Comparison of ENCODE assay signal across 18 cellular contexts in the genomic region with DNA sequence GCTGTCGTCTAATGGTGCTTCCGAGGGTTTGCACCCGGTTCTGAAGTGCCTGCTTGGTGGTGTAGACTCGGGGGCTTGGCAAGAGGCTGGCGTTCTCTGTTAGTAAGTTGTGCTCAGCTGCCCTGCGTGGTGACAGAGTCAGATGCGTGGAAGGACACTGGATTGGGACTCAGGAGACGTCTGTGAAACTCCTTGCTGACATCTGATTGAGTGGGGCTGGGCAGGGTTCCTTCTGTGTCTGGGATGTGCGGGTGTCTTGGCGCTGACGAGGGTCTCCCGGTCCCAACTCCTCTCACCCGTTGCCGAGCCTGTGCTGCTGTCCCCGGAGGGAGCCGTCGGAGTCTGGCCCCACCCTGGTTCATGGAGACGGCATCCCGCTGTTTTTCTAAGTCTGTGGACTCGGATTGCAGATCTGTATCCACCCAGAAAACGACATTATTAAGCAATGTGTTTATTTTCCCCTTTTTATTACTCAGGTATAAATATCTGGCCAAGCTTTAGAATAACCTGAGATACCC. TPM values are rescaled to one million over a fixed set of nuclear protein-coding genes. Genes with fewer than 3 reads are reported as not detected.
DNase-seq lines count a peak whose midpoint lies in the region; ATAC-seq, FAIRE-seq and TF ChIP-seq lines count a peak whose summit lies in the region.
"Had no signal": no experiment of that assay in that cellular context is flagged by ENCODE, and none has a peak within 500 bp of the region (broad histone marks: within the 10 kb centered on the region; RNA-seq: fewer than 3 reads in every experiment).

No MANE protein-coding gene starts in this region.

- no peaks in the 10 kb centered on the region for H3K27me3 ChIP-seq in Caco-2 (replicated peaks; ENCODE audit: control insufficient read depth, insufficient read depth, low read length)
- H3K27me3 ChIP-seq in bronchial epithelial cell (ENCODE audit: control insufficient read depth, insufficient read depth, low read length), result no peaks in the 10 kb centered on the region
- no peaks in the 10 kb centered on the region for H3K27me3 ChIP-seq in neural progenitor cell
- H3K27me3 ChIP-seq: Peyer's patch had no signal

- no TSS peak for BruUV-seq in Caco-2 (replicated peaks; lab: Mats Ljungman, UMichigan)

- no peaks in the 10 kb centered on the region for H4K20me1 ChIP-seq in neural progenitor cell (ENCODE audit: low read depth)

- CTCF ChIA-PET in Caco-2 (lab: Charles Lee) (no interaction called here), HEK293 (lab: Yijun Ruan, JAX) (no interaction called here)

- H3K4me1 ChIP-seq in Caco-2 (no peaks in the 10 kb centered on the region), HEK293 (ENCODE audit: control insufficient read depth, insufficient read depth, low read length) (no peaks in the 10 kb centered on the region), neural progenitor cell (no peaks in the 10 kb centered on the region)
- H3K4me1 ChIP-seq: Peyer's patch had no signal

- no peak for ATAC-seq in GM18505 (IDR thresholded peaks at IDR 0.05; ENCODE audit: unreplicated experiment)
- no peak for ATAC-seq in activated T-cell treated with anti-CD3 and anti-CD28 coated beads, Interleukin-2, amount 50 U/mL, for 4 hours

- H3F3A ChIP-seq in neural progenitor cell (ENCODE audit: low read depth), result no peaks in the 10 kb centered on the region

- H3K9me3 ChIP-seq in Caco-2 (no peaks in the 10 kb centered on the region), HEK293 (ENCODE audit: control insufficient read depth, insufficient read depth, low read depth, low read length) (no peaks in the 10 kb centered on the region), neural progenitor cell (ENCODE audit: low read depth) (no peaks in the 10 kb centered on the region)
- H3K9me3 ChIP-seq: Peyer's patch had no signal

- H3K4me3 Mint-ChIP-seq in Caco-2 (ENCODE audit: unreplicated experiment), result no peak overlapping the region
- no peak overlapping the region for H3K4me3 Mint-ChIP-seq in neural progenitor cell
- H3K4me3 Mint-ChIP-seq in activated T-cell treated with anti-CD3 and anti-CD28 coated beads, Interleukin-2, amount 50 U/mL, for 4 hours, result no peak overlapping the region
- H3K4me3 Mint-ChIP-seq: CD4-positive, alpha-beta memory T cell had no signal

- H3K27me3 Mint-ChIP-seq in Caco-2 (ENCODE audit: insufficient read depth, unreplicated experiment) (no peaks in the 10 kb centered on the region), neural progenitor cell (ENCODE audit: insufficient read depth, low read depth) (peaks cover 7% of the 10 kb centered on the region)
- no peaks in the 10 kb centered on the region for H3K27me3 Mint-ChIP-seq in activated T-cell treated with anti-CD3 and anti-CD28 coated beads, Interleukin-2, amount 50 U/mL, for 4 hours (ENCODE audit: low read depth)
- H3K27me3 Mint-ChIP-seq: CD4-positive, alpha-beta memory T cell had no signal

- intact Hi-C loops in Caco-2 (cut with micrococcal nuclease; ENCODE audit: unreplicated experiment), result no loop called here

- H3K9me3 Mint-ChIP-seq in Caco-2 (ENCODE audit: unreplicated experiment), result no peaks in the 10 kb centered on the region
- H3K9me3 Mint-ChIP-seq in neural progenitor cell, result no peaks in the 10 kb centered on the region
- H3K9me3 Mint-ChIP-seq in activated T-cell treated with anti-CD3 and anti-CD28 coated beads, Interleukin-2, amount 50 U/mL, for 4 hours, result no peaks in the 10 kb centered on the region
- H3K9me3 Mint-ChIP-seq: CD4-positive, alpha-beta memory T cell had no signal

- H3K79me2 ChIP-seq in neural progenitor cell (ENCODE audit: low read depth), result no peaks in the 10 kb centered on the region

- H3K36me3 ChIP-seq in Caco-2 (ENCODE audit: control insufficient read depth, insufficient read depth, low read length) (peaks cover 3% of the 10 kb centered on the region; the same call in 1 of the 2 replicates), HEK293 (ENCODE audit: control insufficient read depth in 2 of 2, insufficient read depth in 1 of 2, low read length in 2 of 2) (peaks cover 5 to 64% of the 10 kb centered on the region in 2 experiments; a peak in 2 of 3 replicates), bronchial epithelial cell (ENCODE audit: control insufficient read depth, insufficient read depth, low read length) (peaks cover 36% of the 10 kb centered on the region), neural progenitor cell (no peaks in the 10 kb centered on the region)

- TF ChIP-seq CTCF in Caco-2 (IDR thresholded peaks at IDR 0.05; ENCODE audit: insufficient read depth in 1 of 2, low read depth in 1 of 2, low read length in 1 of 2, severe bottlenecking in 1 of 2, unreplicated experiment in 1 of 2), result no peak
- TF ChIP-seq CTCF in HEK293 (tag by site-specific recombination; IDR thresholded peaks at IDR 0.05), result no peak
- TF ChIP-seq CTCF in bronchial epithelial cell (IDR thresholded peaks at IDR 0.05; ENCODE audit: insufficient read depth, low read length, severe bottlenecking), result no peak
- no peak for TF ChIP-seq CTCF in neural progenitor cell (IDR thresholded peaks at IDR 0.05)

- no peak overlapping the region for H2AFZ ChIP-seq in neural progenitor cell (replicated peaks)

- no peak for TF ChIP-seq POLR2A in GM18505 (IDR thresholded peaks at IDR 0.05; ENCODE audit: borderline replicate concordance, extremely low read depth, insufficient read depth, insufficient read length)

- no peak overlapping the region for H3K4me3 ChIP-seq in Caco-2 (ENCODE audit: low read depth, low read length)
- no peak overlapping the region for H3K4me3 ChIP-seq in HEK293 (ENCODE audit: low read depth, low read length)
- H3K4me3 ChIP-seq in bronchial epithelial cell (ENCODE audit: low read depth, low read length), result no peak overlapping the region
- no peak overlapping the region for H3K4me3 ChIP-seq in neural progenitor cell
- H3K4me3 ChIP-seq: Peyer's patch had no signal

- no peak overlapping the region for H3K9ac ChIP-seq in neural progenitor cell
- H3K9ac ChIP-seq: KMS-11 had no signal

- H3K4me1 Mint-ChIP-seq in Caco-2 (ENCODE audit: low read depth, unreplicated experiment), result peaks cover 6% of the 10 kb centered on the region
- peaks cover 3% of the 10 kb centered on the region for H3K4me1 Mint-ChIP-seq in neural progenitor cell
- H3K4me1 Mint-ChIP-seq in activated T-cell treated with anti-CD3 and anti-CD28 coated beads, Interleukin-2, amount 50 U/mL, for 4 hours (ENCODE audit: low read depth), result no peaks in the 10 kb centered on the region

- no peak overlapping the region for H3K4me2 ChIP-seq in neural progenitor cell
- H3K4me2 ChIP-seq: KMS-11 had no signal

- DNase-seq in Caco-2 (no peak), bronchial epithelial cell (ENCODE audit: low read depth) (no peak), neural progenitor cell (ENCODE audit: low spot score) (no peak), NCI-H1417 (lab: John Stamatoyannopoulos, UW) (no peak)
- no peak for DNase-seq in activated T-cell treated with anti-CD3 and anti-CD28 coated beads, Interleukin-2, amount 50 U/mL, for 1 hour
- DNase-seq in activated T-cell treated with anti-CD3 and anti-CD28 coated beads, Interleukin-2, amount 50 U/mL, for 4 hours, result no peak
- DNase-seq: CD4-positive, alpha-beta memory T cell; DMS153; MV-4-11; NCI-H1105 treated with DMSO at 0.1 percent for 48 hours; NCI-H1694; NCI-H2081 treated with DMSO at 0.1 percent for 48 hours; NCI-H2171 treated with DMSO at 0.1 percent for 48 hours; NCI-H526; Peyer's patch had no signal

- peaks cover 61% of the 10 kb centered on the region for H3K36me3 Mint-ChIP-seq in Caco-2 (ENCODE audit: insufficient read depth, unreplicated experiment)
- H3K36me3 Mint-ChIP-seq in neural progenitor cell, result peaks cover 19% of the 10 kb centered on the region
- peaks cover 22% of the 10 kb centered on the region for H3K36me3 Mint-ChIP-seq in activated T-cell treated with anti-CD3 and anti-CD28 coated beads, Interleukin-2, amount 50 U/mL, for 4 hours (ENCODE audit: insufficient read depth)

- H3K27ac ChIP-seq in HEK293 (ENCODE audit: extremely low read depth, low read depth, low read length) (no peak overlapping the region), neural progenitor cell (no peak overlapping the region)
- H3K27ac ChIP-seq: KMS-11, Peyer's patch had no signal

- POLR2A ChIA-PET in Caco-2 (lab: Charles Lee) (no interaction called here), HEK293 (lab: Yijun Ruan, JAX) (no interaction called here)

- peak; percentile 72 for FAIRE-seq in bronchial epithelial cell (lab: Jason Lieb, UNC)

- H3K27ac Mint-ChIP-seq in Caco-2 (ENCODE audit: unreplicated experiment) (peak overlapping the region; percentile 53), neural progenitor cell (peak overlapping the region; percentile 60)

TF ChIP-seq in HEK293, 187 proteins besides CTCF, POLR2A, EP300 and RAD21 (continues in another document):
- TF ChIP-seq, protein P1, sequence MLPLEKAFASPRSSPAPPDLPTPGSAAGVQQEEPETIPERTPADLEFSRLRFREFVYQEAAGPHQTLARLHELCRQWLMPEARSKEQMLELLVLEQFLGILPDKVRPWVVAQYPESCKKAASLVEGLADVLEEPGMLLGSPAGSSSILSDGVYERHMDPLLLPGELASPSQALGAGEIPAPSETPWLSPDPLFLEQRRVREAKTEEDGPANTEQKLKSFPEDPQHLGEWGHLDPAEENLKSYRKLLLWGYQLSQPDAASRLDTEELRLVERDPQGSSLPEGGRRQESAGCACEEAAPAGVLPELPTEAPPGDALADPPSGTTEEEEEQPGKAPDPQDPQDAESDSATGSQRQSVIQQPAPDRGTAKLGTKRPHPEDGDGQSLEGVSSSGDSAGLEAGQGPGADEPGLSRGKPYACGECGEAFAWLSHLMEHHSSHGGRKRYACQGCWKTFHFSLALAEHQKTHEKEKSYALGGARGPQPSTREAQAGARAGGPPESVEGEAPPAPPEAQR (tag by site-specific recombination; IDR thresholded peaks at IDR 0.05), result no peak
- TF ChIP-seq GLIS2 (tag by site-specific recombination; IDR thresholded peaks at IDR 0.05), result no peak

RNA-seq across cellular contexts. Expression of gene DCUN1D2, which starts 16.4 kb away (rescaled TPM):
- total RNA-seq in Caco-2 (2022) (59.4 and 59.9 TPM in 2 replicates), bronchial epithelial cell (14.2 and 16.3 TPM in 2 replicates), neural progenitor cell (ENCODE audit: low replicate concordance) (17.4 and 23.8 TPM in 2 replicates)
- total RNA-seq in activated T-cell treated with anti-CD3 and anti-CD28 coated beads, Interleukin-2, amount 50 U/mL, for 4 hours, result 10 to 100 TPM; 11.1 to 13.7 (median 12.4) TPM

RNA-seq across cellular contexts. Expression of gene ADPRHL1, which starts 53.6 kb away (rescaled TPM):
- total RNA-seq in Caco-2 (2022) (4.9 and 5.8 TPM in 2 replicates), bronchial epithelial cell (0.26 and 1.0 TPM in 2 replicates), neural progenitor cell (ENCODE audit: low replicate concordance) (0.22 and 0.43 TPM in 2 replicates)
- total RNA-seq in activated T-cell treated with anti-CD3 and anti-CD28 coated beads, Interleukin-2, amount 50 U/mL, for 4 hours, result under 1 TPM; 0.54 to 0.81 (median 0.79) TPM
